Comparison of ENCODE assay signal across 28 cellular contexts in genomic region chr10:36048780-36049179, GRCh38.
"Had no signal": no experiment of that assay in that cellular context is flagged by ENCODE, and none has a peak within 500 bp of the region (broad histone marks: within the 10 kb centered on the region; RNA-seq: fewer than 3 reads in every experiment).

No MANE protein-coding gene starts in this region.

- H3K9me3 ChIP-seq: colonic mucosa, esophagus squamous epithelium, gastrocnemius medialis, gastroesophageal sphincter, heart left ventricle, heart right ventricle had no signal

- ATAC-seq: effector memory CD8-positive, alpha-beta T cell; esophagus mucosa; gastrocnemius medialis; gastroesophageal sphincter; heart left ventricle; heart right ventricle had no signal

- DNase-seq: colonic mucosa; cortex of kidney; dermis blood vessel endothelial cell; dorsolateral prefrontal cortex; effector CD4-positive, alpha-beta T cell; effector CD8-positive, alpha-beta T cell; effector memory CD4-positive, alpha-beta T cell; effector memory CD8-positive, alpha-beta T cell; endodermal cell; erythroblast; esophagus squamous epithelium; foreskin fibroblast; foreskin melanocyte; gastrocnemius medialis; glutamatergic neuron; head of caudate nucleus; heart left ventricle; heart right ventricle had no signal

- FAIRE-seq: colon, endometrium, endothelial cell of umbilical vein, frontal cortex had no signal

- H3K36me3 ChIP-seq: colonic mucosa, esophagus muscularis mucosa, esophagus squamous epithelium, gastrocnemius medialis, gastroesophageal sphincter, heart left ventricle, heart right ventricle had no signal

- H3K4me1 ChIP-seq: colonic mucosa, esophagus squamous epithelium, foreskin keratinocyte, gastrocnemius medialis had no signal

- H3K27ac ChIP-seq: colonic mucosa, coronary artery, dorsolateral prefrontal cortex, epithelial cell of prostate, esophagus muscularis mucosa, esophagus squamous epithelium, foreskin keratinocyte, gastrocnemius medialis, gastroesophageal sphincter, heart left ventricle, heart right ventricle had no signal

- H3K27me3 ChIP-seq: colonic mucosa, esophagus muscularis mucosa, esophagus squamous epithelium, gastrocnemius medialis, gastroesophageal sphincter, heart left ventricle, heart right ventricle had no signal

- H3K4me3 ChIP-seq: colonic mucosa, coronary artery, dorsolateral prefrontal cortex, esophagus muscularis mucosa, esophagus squamous epithelium, gastrocnemius medialis, gastroesophageal sphincter, heart left ventricle, heart right ventricle had no signal
